In genomic region chr2:65114921-65115320, GRCh38 we compare ENCODE assay signal across 18 cellular contexts. TPM values are rescaled to one million over a fixed set of nuclear protein-coding genes. Genes with fewer than 3 reads are reported as not detected.
DNase-seq lines count a peak whose midpoint lies in the region; ATAC-seq, FAIRE-seq and TF ChIP-seq lines count a peak whose summit lies in the region.
"Had no signal": no experiment of that assay in that cellular context is flagged by ENCODE, and none has a peak within 500 bp of the region (broad histone marks: within the 10 kb centered on the region; RNA-seq: fewer than 3 reads in every experiment).

No MANE protein-coding gene starts in this region.

- intact Hi-C loops in GM12878 (cut with micrococcal nuclease; ENCODE audit: unreplicated experiment) (no loop called here), testis (cut with DNase I; ENCODE audit: low total_unique reads) (no loop called here), left ventricle myocardium inferior (cut with micrococcal nuclease) (no loop called here)

- in situ Hi-C loops in GM12878 (cut with MboI) = no loop called here

- H4K12ac ChIP-seq in trophoblast cell (ENCODE audit: low read depth, low read length) = no peak overlapping the region

- no peak overlapping the region for H3K9ac ChIP-seq in GM12878 (ENCODE audit: control insufficient read depth, insufficient read depth, low read length)
- no peak overlapping the region for H3K9ac ChIP-seq in trophoblast cell (ENCODE audit: low read length)
- H3K9ac ChIP-seq: BLaER1 treated with 17β-estradiol and CSF1 and Interleukin-3, amounts not matched to agents 10 nM and 100 nM; GM23248 had no signal

- peaks cover 4% of the 10 kb centered on the region for H4K20me1 ChIP-seq in GM12878 (ENCODE audit: control insufficient read depth, insufficient read depth)

- no peaks in the 10 kb centered on the region for H3K36me3 ChIP-seq in CD8-positive, alpha-beta memory T cell (ENCODE audit: insufficient read depth, low read length)
- peaks cover 0 to 7% of the 10 kb centered on the region in 2 experiments; a peak in 1 of 4 replicates for H3K36me3 ChIP-seq in GM12878 (ENCODE audit: control insufficient read depth in 2 of 2, insufficient read depth in 2 of 2, low read length in 1 of 2)
- H3K36me3 ChIP-seq in trophoblast cell (ENCODE audit: control insufficient read depth in 1 of 2, insufficient read depth in 2 of 2, low read length in 2 of 2) = peaks cover 0 to 5% of the 10 kb centered on the region in 2 experiments
- H3K36me3 ChIP-seq in testis (ENCODE audit: low read depth, missing control alignments) = no peaks in the 10 kb centered on the region
- peaks cover 4% of the 10 kb centered on the region for H3K36me3 ChIP-seq in left ventricle myocardium inferior

- H4K8ac ChIP-seq in trophoblast cell (ENCODE audit: low read depth, low read length) = no peak overlapping the region

- no peak overlapping the region for H3K23ac ChIP-seq in trophoblast cell (ENCODE audit: low read length)

- no peaks in the 10 kb centered on the region for H3K9me3 ChIP-seq in CD8-positive, alpha-beta memory T cell (ENCODE audit: low read length)
- H3K9me3 ChIP-seq in GM12878 (replicated peaks; ENCODE audit: control insufficient read depth, insufficient read depth, low read length) = no peaks in the 10 kb centered on the region; the same call in 2 of the 3 replicates
- H3K9me3 ChIP-seq in trophoblast cell (ENCODE audit: insufficient read depth, low read depth, low read length) = no peaks in the 10 kb centered on the region
- H3K9me3 ChIP-seq in testis = no peaks in the 10 kb centered on the region
- no peaks in the 10 kb centered on the region for H3K9me3 ChIP-seq in left ventricle myocardium inferior (replicated peaks)

- peaks cover 5% of the 10 kb centered on the region for H3K36me3 Mint-ChIP-seq in activated naive CD4-positive, alpha-beta T cell treated with anti-CD3 and anti-CD28 coated beads, Interleukin-2, amount 50 U/mL, for 24 hours
- H3K36me3 Mint-ChIP-seq in CD8-positive, alpha-beta memory T cell = peaks cover 0 to 21% (median 10%) of the 10 kb centered on the region in 3 donors

- no peak for FAIRE-seq in GM12878 (lab: Jason Lieb, UNC)
- FAIRE-seq: H54, HTR-8/SVneo had no signal

- no peak overlapping the region for H2BK120ac ChIP-seq in trophoblast cell (ENCODE audit: insufficient read depth, low read length, poor library complexity)

- H3K4me2 ChIP-seq in GM12878 (ENCODE audit: control insufficient read depth, insufficient read depth) = no peak overlapping the region
- no peak overlapping the region for H3K4me2 ChIP-seq in trophoblast cell (ENCODE audit: low read length)
- H3K4me2 ChIP-seq: BLaER1 treated with 17β-estradiol and CSF1 and Interleukin-3, amounts not matched to agents 10 nM and 100 nM had no signal

- H3K79me2 ChIP-seq in GM12878 (ENCODE audit: control insufficient read depth, insufficient read depth, low read length) = peaks cover 90% of the 10 kb centered on the region
- H3K79me2 ChIP-seq in trophoblast cell (ENCODE audit: control insufficient read depth, insufficient read depth, low read length, poor library complexity) = peaks cover 32% of the 10 kb centered on the region

- H4K91ac ChIP-seq in trophoblast cell (ENCODE audit: low read depth, low read length) = no peak overlapping the region

- H3K27ac ChIP-seq in CD8-positive, alpha-beta memory T cell (ENCODE audit: low read depth, low read length) = no peak overlapping the region
- H3K27ac ChIP-seq in GM12878 (ENCODE audit: control insufficient read depth, insufficient read depth) = no peak overlapping the region
- no peak overlapping the region for H3K27ac ChIP-seq in trophoblast cell (ENCODE audit: low read depth, low read length)
- no peak overlapping the region for H3K27ac ChIP-seq in testis
- no peak overlapping the region for H3K27ac ChIP-seq in left ventricle myocardium inferior (replicated peaks)
- H3K27ac ChIP-seq: BLaER1 treated with 17β-estradiol and CSF1 and Interleukin-3, amounts not matched to agents 10 nM and 100 nM; GM23248 had no signal

- H2AFZ ChIP-seq in GM12878 (ENCODE audit: control insufficient read depth, low read depth, low read length) (no peak overlapping the region), trophoblast cell (ENCODE audit: insufficient read depth, low read length, poor library complexity) (no peak overlapping the region)
- H2AFZ ChIP-seq: GM23248 had no signal

- H3K27ac Mint-ChIP-seq in activated naive CD4-positive, alpha-beta T cell treated with anti-CD3 and anti-CD28 coated beads, Interleukin-2, amount 50 U/mL, for 24 hours = peak overlapping the region; percentile 68
- H3K27ac Mint-ChIP-seq in CD8-positive, alpha-beta memory T cell = peak overlapping the region in 3 of 8 donors; percentile 2 to 76 (median 74)
- H3K27ac Mint-ChIP-seq: CD4-positive, alpha-beta T cell had no signal

- POLR2A ChIA-PET in CD8-positive, alpha-beta memory T cell (lab: Charles Lee) = no interaction called here
- POLR2A ChIA-PET in GM12878 (lab: Charles Lee) = interaction anchor here (0.6 to 4.7 kb wide), 4 partner anchors 11 to 50 kb away, joined by 3 to 18 read pairs (median 6); partner anchors contain the start of gene RAB1A

- no peak for TF ChIP-seq EP300 in GM12878 (IDR thresholded peaks at IDR 0.05; ENCODE audit: borderline replicate concordance in 1 of 2, control insufficient read depth in 1 of 2, low read depth in 2 of 2, low read length in 2 of 2)

- RAD21 ChIA-PET in GM12878 (lab: Charles Lee; ENCODE audit: unreplicated experiment) = no interaction called here

- no peak for ATAC-seq in GM12878
- ATAC-seq: HCT116 had no signal

- TF ChIP-seq RAD21 in GM12878 (IDR thresholded peaks at IDR 0.05; ENCODE audit: insufficient read depth, low read depth, low read length) = no peak

- peak overlapping the region; percentile 52 for H3K4me3 Mint-ChIP-seq in activated naive CD4-positive, alpha-beta T cell treated with anti-CD3 and anti-CD28 coated beads, Interleukin-2, amount 50 U/mL, for 24 hours
- H3K4me3 Mint-ChIP-seq in CD8-positive, alpha-beta memory T cell = peak overlapping the region in 4 of 7 donors; percentile 7 to 36 (median 26)
- H3K4me3 Mint-ChIP-seq: CD4-positive, alpha-beta T cell had no signal

- H3K4me1 Mint-ChIP-seq in activated naive CD4-positive, alpha-beta T cell treated with anti-CD3 and anti-CD28 coated beads, Interleukin-2, amount 50 U/mL, for 24 hours = peaks cover 78% of the 10 kb centered on the region
- H3K4me1 Mint-ChIP-seq in CD8-positive, alpha-beta memory T cell = peaks cover 57 to 84% (median 80%) of the 10 kb centered on the region in 3 donors

- TF ChIP-seq CTCF in GM12878 (IDR thresholded peaks at IDR 0.05 in 2 of 3, conservative IDR thresholded peaks at IDR 0.05 in 1 of 3; ENCODE audit: control insufficient read depth in 2 of 3, extremely low read depth in 1 of 3, insufficient read depth in 1 of 3, low read depth in 3 of 3, low read length in 3 of 3) (no peak), testis (IDR thresholded peaks at IDR 0.05) (no peak), left ventricle myocardium inferior (IDR thresholded peaks at IDR 0.05; ENCODE audit: borderline replicate concordance) (no peak)

- no peak overlapping the region for H2AK5ac ChIP-seq in trophoblast cell (ENCODE audit: low read length)

- peaks cover 39% of the 10 kb centered on the region for H3K4me1 ChIP-seq in CD8-positive, alpha-beta memory T cell (ENCODE audit: insufficient read depth, low read length)
- no peaks in the 10 kb centered on the region for H3K4me1 ChIP-seq in GM12878 (ENCODE audit: control insufficient read depth, insufficient read depth, low read length)
- no peaks in the 10 kb centered on the region for H3K4me1 ChIP-seq in trophoblast cell (ENCODE audit: control insufficient read depth in 1 of 2, insufficient read depth in 2 of 2, low read length in 2 of 2)
- peaks cover 5% of the 10 kb centered on the region for H3K4me1 ChIP-seq in testis
- peaks cover 91% of the 10 kb centered on the region for H3K4me1 ChIP-seq in left ventricle myocardium inferior

- H3K4me3 ChIP-seq in CD8-positive, alpha-beta memory T cell (ENCODE audit: low read length) = no peak overlapping the region
- H3K4me3 ChIP-seq in GM12878 = no peak overlapping the region
- no peak overlapping the region for H3K4me3 ChIP-seq in trophoblast cell (ENCODE audit: low read depth, low read length)
- H3K4me3 ChIP-seq in testis = no peak overlapping the region
- no peak overlapping the region for H3K4me3 ChIP-seq in left ventricle myocardium inferior
- H3K4me3 ChIP-seq: BLaER1 treated with 17β-estradiol and CSF1 and Interleukin-3, amounts not matched to agents 10 nM and 100 nM; GM23248 had no signal

- no peak for TF ChIP-seq POLR2A in GM12878 (IDR thresholded peaks at IDR 0.05; ENCODE audit: low read depth, low read length)
- no peak for TF ChIP-seq POLR2A in testis (IDR thresholded peaks at IDR 0.05)

- TSS peak; percentile 7 for BruUV-seq in GM12878 (replicated peaks; lab: Mats Ljungman, UMichigan)

- no peaks in the 10 kb centered on the region for H3K27me3 Mint-ChIP-seq in activated naive CD4-positive, alpha-beta T cell treated with anti-CD3 and anti-CD28 coated beads, Interleukin-2, amount 50 U/mL, for 24 hours
- H3K27me3 Mint-ChIP-seq in CD8-positive, alpha-beta memory T cell = no peaks in the 10 kb centered on the region
- H3K27me3 Mint-ChIP-seq: CD4-positive, alpha-beta T cell had no signal

- peak overlapping the region; percentile 96 for H3K4ac ChIP-seq in trophoblast cell (ENCODE audit: low read depth, low read length)

- no peak overlapping the region for H3K14ac ChIP-seq in trophoblast cell (ENCODE audit: low read length)

- no peaks in the 10 kb centered on the region for H3K79me1 ChIP-seq in trophoblast cell (ENCODE audit: low read length)

- SMC1A ChIA-PET in GM12878 (lab: Charles Lee; ENCODE audit: uncharacterized antibody, unreplicated experiment) = interaction anchor here (0.7 to 1.4 kb wide), 2 partner anchors 11 to 100 kb away, joined by 3 read pairs; no protein-coding TSS in a partner anchor

- H2BK5ac ChIP-seq in trophoblast cell (ENCODE audit: low read depth, low read length, poor library complexity) = no peak overlapping the region

- H3K9me3 Mint-ChIP-seq in activated naive CD4-positive, alpha-beta T cell treated with anti-CD3 and anti-CD28 coated beads, Interleukin-2, amount 50 U/mL, for 24 hours = no peaks in the 10 kb centered on the region
- no peaks in the 10 kb centered on the region for H3K9me3 Mint-ChIP-seq in CD8-positive, alpha-beta memory T cell
- H3K9me3 Mint-ChIP-seq: CD4-positive, alpha-beta T cell had no signal

- H2BK12ac ChIP-seq in trophoblast cell (ENCODE audit: low read length) = no peak overlapping the region

- CTCF ChIA-PET in CD8-positive, alpha-beta memory T cell (lab: Charles Lee) = no interaction called here
- CTCF ChIA-PET in GM12878 (lab: Yijun Ruan, JAX) = interaction anchor here (1.2 to 1.9 kb wide), 2 partner anchors 12 to 15 kb away, joined by 4 read pairs; partner anchors contain the start of gene RAB1A

- no peak for DNase-seq in activated naive CD4-positive, alpha-beta T cell treated with Interleukin-2 at 50 U/mL for 16 hours
- no peak for DNase-seq in CD8-positive, alpha-beta memory T cell
- DNase-seq in GM12878 (ENCODE audit: low read depth, low spot score) (no peak), trophoblast cell (no peak), testis (no peak), left ventricle myocardium inferior (no peak)
- DNase-seq: 8988T; AML-193; CD4-positive, alpha-beta T cell; COR-L47; DND-41; GDM1; GM23248 had no signal

- H3K27me3 ChIP-seq in CD8-positive, alpha-beta memory T cell (ENCODE audit: insufficient read depth, low read length, poor library complexity, severe bottlenecking) = no peaks in the 10 kb centered on the region
- no peaks in the 10 kb centered on the region for H3K27me3 ChIP-seq in GM12878 (replicated peaks in 1 of 2; ENCODE audit: control insufficient read depth in 2 of 2, insufficient read depth in 2 of 2, low read length in 1 of 2)
- H3K27me3 ChIP-seq in trophoblast cell (ENCODE audit: insufficient read depth, low read length) = no peaks in the 10 kb centered on the region
- H3K27me3 ChIP-seq in testis = no peaks in the 10 kb centered on the region
- H3K27me3 ChIP-seq in left ventricle myocardium inferior (ENCODE audit: low read depth) = no peaks in the 10 kb centered on the region
- H3K27me3 ChIP-seq: BLaER1 treated with 17β-estradiol and CSF1 and Interleukin-3, amounts not matched to agents 10 nM and 100 nM had no signal

- no peak overlapping the region for H3K18ac ChIP-seq in trophoblast cell (ENCODE audit: low read length)

RNA-seq across cellular contexts. Expression of gene RAB1A, which starts 15.0 kb away (rescaled TPM):
- 10 to 100 TPM; 88.1 to 91.9 TPM for total RNA-seq in CD8-positive, alpha-beta memory T cell
- polyA plus RNA-seq in CD8-positive, alpha-beta memory T cell = 53.9 TPM
- 58.8 and 59.0 TPM in 2 replicates for total RNA-seq in GM12878 (2013; cell fraction: nucleolus; rRNA removed)
- total RNA-seq in GM12878 (2014; rRNA removed) (77.2 and 82.8 TPM in 2 replicates), GM12878 (2014; rRNA removed; fragmentation: Illumina TruSeq; extraction: Trizol) (50.8 and 51.2 TPM in 2 replicates), GM12878 (2021) (85.5 and 88.8 TPM in 2 replicates), testis (100 to 1,000 TPM in 1 of 2 donors, 10 to 100 TPM in 1; 82.0 to 113 TPM), left ventricle myocardium inferior (115 TPM)
- polyA plus RNA-seq in GM12878 (2011; ENCODE audit: low read depth) = 91.5 TPM
- polyA plus RNA-seq in GM12878 (2011; rRNA removed) (159 and 226 TPM in 2 replicates), GM12878 (2014; fragmentation: Illumina TruSeq; extraction: Trizol) (78.0 and 82.8 TPM in 2 replicates), GM12878 (2014; fragmentation: Nextera tagmentation; extraction: Ambion mirVana) (10 to 100 TPM; 48.9 to 71.2 TPM), GM12878 (2014; rRNA removed) (102 and 105 TPM in 2 replicates), GM12878 (2016; fragmentation: Nextera tagmentation; extraction: Ambion mirVana) (100 to 1,000 TPM; 170 to 171 TPM), testis (ENCODE audit: insufficient read depth, low read depth, low replicate concordance) (154 TPM)
- 65.0 and 72.8 TPM in 2 replicates for polyA plus RNA-seq in GM12878 (2011; cell fraction: cytosol; rRNA removed)
- 40.2 and 45.8 TPM in 2 replicates for polyA plus RNA-seq in GM12878 (2011; cell fraction: nucleus; rRNA removed)
- 126 and 144 TPM in 2 replicates for polyA plus RNA-seq in GM12878 (2012)
- polyA minus RNA-seq in GM12878 (2011; rRNA and poly(A)+ RNA removed) = 47.1 and 60.5 TPM in 2 replicates
- polyA minus RNA-seq in GM12878 (2011; cell fraction: cytosol; rRNA and poly(A)+ RNA removed) = 23.7 and 25.5 TPM in 2 replicates
- 23.5 and 37.7 TPM in 2 replicates for polyA minus RNA-seq in GM12878 (2011; cell fraction: nucleus; rRNA and poly(A)+ RNA removed)
- polyA plus RNA-seq in trophoblast cell (2013) = 306 and 327 TPM in 2 replicates

RNA-seq across cellular contexts. Expression of gene CEP68, which starts 58.7 kb away (rescaled TPM):
- 1 to 10 TPM; 7.2 to 7.4 TPM for total RNA-seq in CD8-positive, alpha-beta memory T cell
- 24.7 TPM for polyA plus RNA-seq in CD8-positive, alpha-beta memory T cell
- total RNA-seq in GM12878 (2013; cell fraction: nucleolus; rRNA removed) = 45.8 and 53.3 TPM in 2 replicates
- total RNA-seq in GM12878 (2014; rRNA removed) = 6.9 and 7.6 TPM in 2 replicates
- 7.2 and 7.8 TPM in 2 replicates for total RNA-seq in GM12878 (2014; rRNA removed; fragmentation: Illumina TruSeq; extraction: Trizol)
- total RNA-seq in GM12878 (2021) = 10.8 and 11.1 TPM in 2 replicates
- polyA plus RNA-seq in GM12878 (2011; ENCODE audit: low read depth) = 2.7 TPM
- polyA plus RNA-seq in GM12878 (2011; rRNA removed) = 6.2 and 6.5 TPM in 2 replicates
- 4.2 and 4.8 TPM in 2 replicates for polyA plus RNA-seq in GM12878 (2011; cell fraction: cytosol; rRNA removed)
- 8.9 and 9.9 TPM in 2 replicates for polyA plus RNA-seq in GM12878 (2011; cell fraction: nucleus; rRNA removed)
- polyA plus RNA-seq in GM12878 (2012) = 4.8 and 6.5 TPM in 2 replicates
- 7.6 and 7.7 TPM in 2 replicates for polyA plus RNA-seq in GM12878 (2014; fragmentation: Illumina TruSeq; extraction: Trizol)
- 1 to 10 TPM; 1.1 to 2.2 TPM for polyA plus RNA-seq in GM12878 (2014; fragmentation: Nextera tagmentation; extraction: Ambion mirVana)
- 6.1 and 6.5 TPM in 2 replicates for polyA plus RNA-seq in GM12878 (2014; rRNA removed)
- 10 to 100 TPM in 1 of 2 experiments, 1 to 10 TPM in 1; 9.7 to 11.1 TPM for polyA plus RNA-seq in GM12878 (2016; fragmentation: Nextera tagmentation; extraction: Ambion mirVana)
- 8.5 and 13.7 TPM in 2 replicates for polyA minus RNA-seq in GM12878 (2011; rRNA and poly(A)+ RNA removed)
- polyA minus RNA-seq in GM12878 (2011; cell fraction: cytosol; rRNA and poly(A)+ RNA removed) = 2.7 and 4.9 TPM in 2 replicates
- polyA minus RNA-seq in GM12878 (2011; cell fraction: nucleus; rRNA and poly(A)+ RNA removed) = 8.3 and 10.1 TPM in 2 replicates
- polyA plus RNA-seq in trophoblast cell (2013) = 6.0 and 6.3 TPM in 2 replicates
- total RNA-seq in testis = 10 to 100 TPM; 25.9 to 28.2 TPM
- 13.3 TPM for polyA plus RNA-seq in testis (ENCODE audit: insufficient read depth, low read depth, low replicate concordance)
- total RNA-seq in left ventricle myocardium inferior = 20.2 TPM
